In the genomic region with DNA sequence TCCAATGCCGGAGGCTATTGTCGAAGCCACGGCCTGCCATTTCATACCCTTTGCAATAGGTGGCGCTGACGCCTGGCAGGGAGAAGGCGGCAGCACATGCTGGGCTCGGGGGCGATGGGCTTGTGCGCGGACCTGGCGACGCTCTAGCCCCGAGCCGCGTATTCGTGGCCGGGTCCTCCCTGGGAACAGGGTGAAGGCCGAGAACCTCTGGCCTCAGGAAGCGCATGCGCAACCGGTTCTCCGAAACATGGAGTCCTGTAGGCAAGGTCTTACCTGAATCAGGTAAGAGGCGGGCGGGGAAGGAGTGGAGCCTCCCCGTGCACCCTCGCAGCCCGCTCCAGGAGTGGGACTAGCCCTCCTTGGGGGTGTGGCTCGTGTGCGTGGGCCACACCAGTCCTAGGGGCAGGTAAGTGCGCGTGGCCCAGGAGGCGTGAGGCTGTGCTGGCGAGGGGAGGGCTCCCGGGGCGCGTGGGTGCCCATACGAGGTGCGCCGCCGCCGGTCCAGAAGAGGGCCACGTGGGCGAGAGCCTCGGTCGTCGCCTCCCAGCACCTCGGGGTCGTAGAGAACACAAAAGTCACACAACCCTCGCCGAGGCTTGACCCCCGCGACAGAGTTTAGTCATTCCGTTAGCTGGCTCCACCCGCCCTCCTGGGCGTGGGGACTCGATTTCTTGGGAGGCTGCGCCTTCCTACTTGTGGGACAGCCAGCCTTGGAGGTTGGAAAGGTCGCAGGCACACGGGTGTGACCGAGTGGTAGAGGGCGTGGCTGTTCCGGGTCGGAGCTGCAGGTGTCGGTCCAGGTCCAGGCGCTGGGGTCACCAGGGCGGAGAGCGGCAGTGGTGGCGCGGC, we compare ENCODE assay signal across 1 cellular context.
TF ChIP-seq lines count a peak whose summit lies in the region.

No MANE protein-coding gene starts in this region.

TF ChIP-seq in SK-N-SH, 30 proteins besides CTCF, POLR2A, EP300 and RAD21 (continued from another document):
- no peak for TF ChIP-seq ZBTB33 (IDR thresholded peaks at IDR 0.05; ENCODE audit: borderline replicate concordance, low read depth)
